Comparison of ENCODE assay signal across 25 cellular contexts in the genomic region with DNA sequence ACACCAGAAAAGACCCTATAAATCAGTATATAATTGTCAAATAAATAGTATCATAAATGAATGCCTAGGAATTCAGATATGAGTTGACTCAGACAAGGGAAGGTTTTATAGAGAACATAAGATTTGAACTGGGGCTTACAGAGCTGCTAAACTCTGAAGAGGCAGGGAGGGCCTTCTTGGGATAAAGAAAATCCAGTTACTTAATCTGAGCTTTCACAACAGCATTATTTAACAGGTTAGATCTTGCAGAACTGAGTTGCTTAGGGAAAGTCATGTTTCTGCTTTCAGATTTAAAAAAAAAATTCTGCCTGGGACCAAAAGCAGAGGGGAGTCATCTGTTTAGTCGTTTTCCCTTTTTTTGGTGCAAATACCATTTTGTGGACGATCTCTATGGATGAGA.
"Had no signal": no experiment of that assay in that cellular context is flagged by ENCODE, and none has a peak within 500 bp of the region (broad histone marks: within the 10 kb centered on the region; RNA-seq: fewer than 3 reads in every experiment).

No MANE protein-coding gene starts in this region.

- H3K36me3 Mint-ChIP-seq: naive thymus-derived CD4-positive, alpha-beta T cell; neural progenitor cell; type B pancreatic cell had no signal

- H3K4me2 ChIP-seq: neural progenitor cell, smooth muscle cell had no signal

- H3K27ac ChIP-seq: colonic mucosa, esophagus muscularis mucosa, left lung, neural progenitor cell, parathyroid adenoma, right atrium auricular region, stomach, thyroid gland had no signal

- H3K27ac Mint-ChIP-seq: dendritic cell treated with granulocyte-macrophage colony-stimulating factor and Interleukin-4, amounts not matched to agents 40 ng/mL and 50 ng/mL, for 4 days; endodermal cell; naive thymus-derived CD4-positive, alpha-beta T cell; nephron; neural progenitor cell; progenitor cell of endocrine pancreas; type B pancreatic cell had no signal

- H3K9me3 ChIP-seq: colonic mucosa, esophagus muscularis mucosa, right atrium auricular region, thyroid gland had no signal

- H3K79me2 ChIP-seq: parathyroid adenoma had no signal

- H3K9ac ChIP-seq: neural progenitor cell, parathyroid adenoma had no signal

- DNase-seq: colonic mucosa; effector CD8-positive, alpha-beta T cell; endodermal cell; left cardiac atrium; left lung; mesendoderm; midbrain; naive thymus-derived CD4-positive, alpha-beta T cell; stimulated activated CD4-positive, alpha-beta T cell treated with anti-CD3 and anti-CD28 coated beads, Interleukin-12 subunit alpha, Interleukin-12 subunit beta, amount 100 ng/mL, for 4 hours; stimulated activated CD4-positive, alpha-beta T cell treated with anti-CD3 and anti-CD28 coated beads, Interleukin-1b, Interleukin-23, amount 100 ng/mL, for 48 hours; stimulated activated CD4-positive, alpha-beta T cell treated with anti-CD3 and anti-CD28 coated beads, Interleukin-4, amount 100 ng/mL, for 1 hour; stimulated activated CD8-positive, alpha-beta memory T cell treated with anti-CD3 and anti-CD28 coated beads, Interleukin-4, amount 100 ng/mL, for 48 hours; stimulated activated naive CD4-positive, alpha-beta T cell treated with Interleukin-2 at 50 U/mL for 16 hours; stomach; thyroid gland had no signal

- H3K4me1 ChIP-seq: colonic mucosa, esophagus muscularis mucosa, left lung, parathyroid adenoma, right atrium auricular region, stomach, thyroid gland had no signal

- ATAC-seq: left cardiac atrium; left lung; naive thymus-derived CD4-positive, alpha-beta T cell; sciatic nerve had no signal

- H2AFZ ChIP-seq: neural progenitor cell, parathyroid adenoma had no signal

- H3K4me3 ChIP-seq: colonic mucosa, esophagus muscularis mucosa, left lung, neural progenitor cell, right atrium auricular region, smooth muscle cell, stomach, thyroid gland had no signal

- H3K4me1 Mint-ChIP-seq: naive thymus-derived CD4-positive, alpha-beta T cell; nephron; neural progenitor cell had no signal

- H3K27me3 Mint-ChIP-seq: dendritic cell treated with granulocyte-macrophage colony-stimulating factor and Interleukin-4, amounts not matched to agents 40 ng/mL and 50 ng/mL, for 4 days; naive thymus-derived CD4-positive, alpha-beta T cell; progenitor cell of endocrine pancreas; type B pancreatic cell had no signal

- H3K36me3 ChIP-seq: colonic mucosa, esophagus muscularis mucosa, left lung, neural progenitor cell, right atrium auricular region, stomach, thyroid gland had no signal

- H3K9me3 Mint-ChIP-seq: type B pancreatic cell had no signal

- H3K4me3 Mint-ChIP-seq: dendritic cell treated with granulocyte-macrophage colony-stimulating factor and Interleukin-4, amounts not matched to agents 40 ng/mL and 50 ng/mL, for 4 days; endodermal cell; naive thymus-derived CD4-positive, alpha-beta T cell; nephron; neural progenitor cell; type B pancreatic cell had no signal

- H3K27me3 ChIP-seq: colonic mucosa, esophagus muscularis mucosa, left lung, neural progenitor cell, right atrium auricular region, stomach, thyroid gland had no signal
